In genomic region chr4:26862381-26862915, GRCh38 we compare ENCODE assay signal across 8 cellular contexts. TPM values are rescaled to one million over a fixed set of nuclear protein-coding genes. Genes with fewer than 3 reads are reported as not detected.
DNase-seq lines count a peak whose midpoint lies in the region; ATAC-seq and TF ChIP-seq lines count a peak whose summit lies in the region.

No MANE protein-coding gene starts in this region.

- H3K9me2 ChIP-seq in GM23248 (ENCODE audit: insufficient read depth), result no peaks in the 10 kb centered on the region

- peak overlapping the region; percentile 89 for H3K4me3 ChIP-seq in GM23248
- peak overlapping the region; percentile 78 to 90 for H3K4me3 ChIP-seq in Panc1 (ENCODE audit: low read depth in 2 of 2, low read length in 2 of 2)
- H3K4me3 ChIP-seq in esophagus squamous epithelium, result peak overlapping the region; percentile 67 to 87 (median 78)
- peak overlapping the region; percentile 79 for H3K4me3 ChIP-seq in skeletal muscle cell (ENCODE audit: low read depth, low read length)

- TF ChIP-seq POLR2A in esophagus squamous epithelium (IDR thresholded peaks at IDR 0.05), result no peak

- peaks cover 58% of the 10 kb centered on the region for H3K79me2 ChIP-seq in GM23248 (ENCODE audit: insufficient read depth)

- peak overlapping the region; percentile 75 for H3K9ac ChIP-seq in GM23248

- no peak for ATAC-seq in Panc1
- ATAC-seq in GM21381 (IDR thresholded peaks at IDR 0.05; ENCODE audit: unreplicated experiment), result no peak

- H2AFZ ChIP-seq in GM23248, result peak overlapping the region; percentile 90

- H4K20me1 ChIP-seq in GM23248 (ENCODE audit: insufficient read depth), result 0 out of 2 replicates have a peak, but pooled peaks cover 6% of the 10 kb centered on the region

- peaks cover 28% of the 10 kb centered on the region for H3K4me1 ChIP-seq in GM23248 (ENCODE audit: insufficient read depth)
- H3K4me1 ChIP-seq in Panc1 (ENCODE audit: control insufficient read depth, insufficient read depth, low read length), result peaks cover 18% of the 10 kb centered on the region
- H3K4me1 ChIP-seq in esophagus squamous epithelium, result peaks cover 6 to 74% (median 26%) of the 10 kb centered on the region in 3 donors

- no peaks in the 10 kb centered on the region for H3K9me3 ChIP-seq in GM23248 (ENCODE audit: low read depth)
- H3K9me3 ChIP-seq in Panc1 (ENCODE audit: control insufficient read depth, insufficient read depth, low read depth, low read length), result no peaks in the 10 kb centered on the region
- no peaks in the 10 kb centered on the region for H3K9me3 ChIP-seq in esophagus squamous epithelium

- peak overlapping the region; percentile 98 for H3K4me2 ChIP-seq in GM23248 (ENCODE audit: unreplicated experiment)

- in situ Hi-C loops in GM23248 (cut with MboI), result loop anchor here (10.0 kb wide), 1 partner anchor 142 kb away; no protein-coding TSS in a partner anchor
- in situ Hi-C loops in Panc1 (cut with HindIII; ENCODE audit: low pct_unique_long_range_greater_than_20kb, low sequenced_read_pairs), result no loop called here

- CTCF ChIA-PET in Panc1 (lab: Charles Lee), result no interaction called here

- BruUV-seq in Panc1 (replicated peaks; lab: Mats Ljungman, UMichigan), result TSS peak; percentile 62

- H3K27me3 ChIP-seq in GM23248 (replicated peaks; ENCODE audit: insufficient read depth), result no peaks in the 10 kb centered on the region
- H3K27me3 ChIP-seq in Panc1 (ENCODE audit: control insufficient read depth, insufficient read depth, low read length), result no peaks in the 10 kb centered on the region
- no peaks in the 10 kb centered on the region for H3K27me3 ChIP-seq in esophagus squamous epithelium

- DNase-seq in GM23248, result peak; percentile 24
- no peak for DNase-seq in Panc1 (ENCODE audit: low read depth, low spot score)
- DNase-seq in esophagus squamous epithelium (lab: John Stamatoyannopoulos, UW), result no peak
- DNase-seq in skeletal muscle cell (ENCODE audit: low read depth), result no peak
- DNase-seq in HK-2 (ENCODE audit: unreplicated experiment), result no peak
- DNase-seq in HuH-7 (ENCODE audit: low spot score), result no peak
- DNase-seq in NCI-H774 (lab: John Stamatoyannopoulos, UW), result no peak

- no peaks in the 10 kb centered on the region for H3K36me3 ChIP-seq in GM23248 (ENCODE audit: low read depth)
- H3K36me3 ChIP-seq in Panc1 (ENCODE audit: control insufficient read depth, insufficient read depth, low read length), result peaks cover 4% of the 10 kb centered on the region; the same call in 1 of the 2 replicates
- no peaks in the 10 kb centered on the region for H3K36me3 ChIP-seq in esophagus squamous epithelium

- no peak overlapping the region for H3K27ac ChIP-seq in GM23248
- H3K27ac ChIP-seq in Panc1 (ENCODE audit: low read length), result peak overlapping the region; percentile 70; the same call in 1 of the 2 replicates
- peak overlapping the region in 2 of 4 donors; percentile 89 to 97 for H3K27ac ChIP-seq in esophagus squamous epithelium

- H3F3A ChIP-seq in GM23248 (ENCODE audit: insufficient read depth), result peaks cover 15% of the 10 kb centered on the region; the same call in 1 of the 2 replicates

- WGBS in GM23248 (ENCODE audit: low coverage in 1 of 2, low lambda C conversion rate in 2 of 2, missing lambda C conversion rate in 2 of 2), 2 experiments, result 16 to 18% methylated on average over 3 of the region's 3 CpGs
- 1 to 6% methylated on average over 3 of the region's 3 CpGs for WGBS in esophagus squamous epithelium, 2 donors

- TF ChIP-seq CTCF in Panc1 (IDR thresholded peaks at IDR 0.05) (no peak), esophagus squamous epithelium (IDR thresholded peaks at IDR 0.05) (no peak)

- intact Hi-C loops in Panc1 (cut with micrococcal nuclease; ENCODE audit: unreplicated experiment), result loop anchor here (5.0 kb wide), 1 partner anchor 150 kb away; no protein-coding TSS in a partner anchor
- intact Hi-C loops in esophagus squamous epithelium (cut with DNase I), result no loop called here

- POLR2A ChIA-PET in Panc1 (lab: Charles Lee), result no interaction called here

RNA-seq across cellular contexts. Expression of gene STIM2, which starts 1.8 kb away (rescaled TPM):
- 13.8 and 16.7 TPM in 2 replicates for total RNA-seq in GM23248 (2014; rRNA removed; shearing (Covaris generic))
- 10.7 and 10.8 TPM in 2 replicates for polyA plus RNA-seq in GM23248 (2016; fragmentation: Nextera tagmentation; extraction: Ambion mirVana)
- total RNA-seq in Panc1 (2021; ENCODE audit: unreplicated experiment) (23.9 TPM), esophagus squamous epithelium (10 to 100 TPM in 2 of 4 donors, 1 to 10 TPM in 2; 3.4 to 13.4 (median 8.2) TPM)
- 18.4 TPM for polyA plus RNA-seq in Panc1 (2012; ENCODE audit: insufficient read length)
